ENCODE assay signal across 1 cellular context in genomic region chr9:137396808-137397367, GRCh38.
TF ChIP-seq lines count a peak whose summit lies in the region.

No MANE protein-coding gene starts in this region.

TF ChIP-seq in IMR-90, 13 proteins besides CTCF, POLR2A, EP300 and RAD21:
- TF ChIP-seq USF2 (IDR thresholded peaks at IDR 0.05; ENCODE audit: low read depth, low read length) = no peak
- TF ChIP-seq SMC3 (IDR thresholded peaks at IDR 0.05; ENCODE audit: low read depth, low read length) = no peak
